In the genomic region with DNA sequence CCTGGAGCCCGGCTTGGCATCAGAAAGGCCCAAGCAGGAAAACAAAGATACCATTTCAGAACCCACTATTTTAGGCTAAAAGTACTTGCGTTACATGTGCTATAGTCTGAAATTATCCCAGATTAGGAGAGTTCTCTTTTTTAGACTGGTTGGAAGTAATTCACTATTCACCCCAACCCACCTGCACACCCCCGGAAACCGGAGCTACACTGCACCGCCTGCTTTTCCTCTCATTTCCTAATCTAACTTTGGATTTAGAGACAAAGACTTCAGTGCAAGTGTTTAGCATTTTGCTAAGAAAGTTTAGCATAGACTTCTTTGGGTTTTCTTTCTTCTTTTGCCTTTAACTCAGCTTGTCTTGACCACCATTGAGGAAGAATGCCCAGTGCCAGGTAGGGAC, we compare ENCODE assay signal across 21 cellular contexts.
DNase-seq lines count a peak whose midpoint lies in the region; ATAC-seq and TF ChIP-seq lines count a peak whose summit lies in the region.
"Had no signal": no experiment of that assay in that cellular context is flagged by ENCODE, and none has a peak within 500 bp of the region (broad histone marks: within the 10 kb centered on the region; RNA-seq: fewer than 3 reads in every experiment).

No MANE protein-coding gene starts in this region.

- POLR2A ChIA-PET in activated CD4-positive, alpha-beta T cell treated with anti-CD3 and anti-CD28 coated beads for 36 hours (lab: Charles Lee), result no interaction called here

- H3K4me3 Mint-ChIP-seq in activated CD4-positive, alpha-beta T cell treated with anti-CD3 and anti-CD28 coated beads for 36 hours, result no peak overlapping the region
- no peak overlapping the region for H3K4me3 Mint-ChIP-seq in activated naive CD8-positive, alpha-beta T cell
- no peak overlapping the region for H3K4me3 Mint-ChIP-seq in activated naive CD8-positive, alpha-beta T cell treated with anti-CD3 and anti-CD28 coated beads, Interleukin-2, amount 50 U/mL, for 24 hours
- no peak overlapping the region for H3K4me3 Mint-ChIP-seq in dendritic cell treated with granulocyte-macrophage colony-stimulating factor and Interleukin-4, amounts not matched to agents 40 ng/mL and 50 ng/mL, for 4 days
- H3K4me3 Mint-ChIP-seq in stimulated activated naive CD8-positive, alpha-beta T cell treated with anti-CD3 and anti-CD28 coated beads, Interleukin-15, amount 100 ng/mL, for 72 hours, result no peak overlapping the region
- H3K4me3 Mint-ChIP-seq: CD8-positive, alpha-beta memory T cell had no signal

- no peak for DNase-seq in activated CD4-positive, alpha-beta T cell treated with anti-CD3 and anti-CD28 coated beads for 36 hours
- DNase-seq in activated CD4-positive, alpha-beta T cell treated with anti-CD3 and anti-CD28 coated beads for 1 hour, result no peak
- no peak for DNase-seq in activated naive CD8-positive, alpha-beta T cell treated with anti-CD3 and anti-CD28 coated beads, Interleukin-2, amount 50 U/mL, for 24 hours
- no peak for DNase-seq in stimulated activated naive CD8-positive, alpha-beta T cell treated with anti-CD3 and anti-CD28 coated beads, Interleukin-15, amount 100 ng/mL, for 72 hours
- DNase-seq in esophagus squamous epithelium (lab: John Stamatoyannopoulos, UW), result no peak
- no peak for DNase-seq in NK-92 treated with Interleukin-12 subunit alpha and Interleukin-12 subunit beta, amount 100 ng/mL, for 24 hours (lab: John Stamatoyannopoulos, UW)
- DNase-seq: BE2C; CD8-positive, alpha-beta memory T cell; DMS79 treated with DMSO at 0.1 percent for 48 hours; IMR-90; Karpas-422; MG63; NCI-H1092; NCI-H146; NCI-H2081 treated with DMSO at 0.1 percent for 48 hours; NCI-H2227 treated with DMSO at 0.1 percent for 48 hours; NCI-H524 had no signal

- H3K36me3 ChIP-seq in esophagus squamous epithelium, result peaks cover 16 to 99% (median 21%) of the 10 kb centered on the region in 3 donors
- H3K36me3 ChIP-seq: BE2C, MG63 had no signal

- peaks cover 77% of the 10 kb centered on the region for H3K36me3 Mint-ChIP-seq in activated CD4-positive, alpha-beta T cell treated with anti-CD3 and anti-CD28 coated beads for 36 hours (ENCODE audit: low read depth)
- peaks cover 12% of the 10 kb centered on the region for H3K36me3 Mint-ChIP-seq in activated naive CD8-positive, alpha-beta T cell
- H3K36me3 Mint-ChIP-seq in activated naive CD8-positive, alpha-beta T cell treated with anti-CD3 and anti-CD28 coated beads, Interleukin-2, amount 50 U/mL, for 24 hours (ENCODE audit: low read depth), result peaks cover 81% of the 10 kb centered on the region
- H3K36me3 Mint-ChIP-seq in dendritic cell treated with granulocyte-macrophage colony-stimulating factor and Interleukin-4, amounts not matched to agents 40 ng/mL and 50 ng/mL, for 4 days (ENCODE audit: low read depth), result peaks cover 79% of the 10 kb centered on the region

- H3K27me3 ChIP-seq in esophagus squamous epithelium, result no peaks in the 10 kb centered on the region
- H3K27me3 ChIP-seq: BE2C, MG63 had no signal

- no peak for ATAC-seq in activated CD4-positive, alpha-beta T cell treated with anti-CD3 and anti-CD28 coated beads for 36 hours
- ATAC-seq in activated naive CD8-positive, alpha-beta T cell treated with anti-CD3 and anti-CD28 coated beads, Interleukin-2, amount 50 U/mL, for 24 hours, result no peak
- ATAC-seq in stimulated activated naive CD8-positive, alpha-beta T cell treated with anti-CD3 and anti-CD28 coated beads, Interleukin-15, amount 100 ng/mL, for 72 hours, result no peak

- intact Hi-C loops in activated CD4-positive, alpha-beta T cell treated with anti-CD3 and anti-CD28 coated beads for 36 hours (cut with DNase I, micrococcal nuclease), result no loop called here
- intact Hi-C loops in dendritic cell treated with granulocyte-macrophage colony-stimulating factor and Interleukin-4, amounts not matched to agents 40 ng/mL and 50 ng/mL, for 4 days (cut with micrococcal nuclease), result no loop called here
- intact Hi-C loops in esophagus squamous epithelium (cut with DNase I), result no loop called here

- no peaks in the 10 kb centered on the region for H3K27me3 Mint-ChIP-seq in activated CD4-positive, alpha-beta T cell treated with anti-CD3 and anti-CD28 coated beads for 36 hours
- H3K27me3 Mint-ChIP-seq in activated naive CD8-positive, alpha-beta T cell, result no peaks in the 10 kb centered on the region
- no peaks in the 10 kb centered on the region for H3K27me3 Mint-ChIP-seq in activated naive CD8-positive, alpha-beta T cell treated with anti-CD3 and anti-CD28 coated beads, Interleukin-2, amount 50 U/mL, for 24 hours
- H3K27me3 Mint-ChIP-seq in dendritic cell treated with granulocyte-macrophage colony-stimulating factor and Interleukin-4, amounts not matched to agents 40 ng/mL and 50 ng/mL, for 4 days, result no peaks in the 10 kb centered on the region
- H3K27me3 Mint-ChIP-seq in stimulated activated naive CD8-positive, alpha-beta T cell treated with anti-CD3 and anti-CD28 coated beads, Interleukin-15, amount 100 ng/mL, for 72 hours, result no peaks in the 10 kb centered on the region

- CTCF ChIA-PET in activated CD4-positive, alpha-beta T cell treated with anti-CD3 and anti-CD28 coated beads for 36 hours (lab: Charles Lee), result no interaction called here

- 94 to 95% methylated on average over 4 to 5 of the region's 5 CpGs for WGBS in esophagus squamous epithelium, 2 donors

- no peak overlapping the region for H3K27ac ChIP-seq in esophagus squamous epithelium
- H3K27ac ChIP-seq: 22Rv1 had no signal

- H3K4me1 Mint-ChIP-seq in activated CD4-positive, alpha-beta T cell treated with anti-CD3 and anti-CD28 coated beads for 36 hours, result peaks cover 5% of the 10 kb centered on the region
- H3K4me1 Mint-ChIP-seq in activated naive CD8-positive, alpha-beta T cell (ENCODE audit: low read depth), result peaks cover 13% of the 10 kb centered on the region
- H3K4me1 Mint-ChIP-seq in activated naive CD8-positive, alpha-beta T cell treated with anti-CD3 and anti-CD28 coated beads, Interleukin-2, amount 50 U/mL, for 24 hours, result peaks cover 24% of the 10 kb centered on the region
- H3K4me1 Mint-ChIP-seq in dendritic cell treated with granulocyte-macrophage colony-stimulating factor and Interleukin-4, amounts not matched to agents 40 ng/mL and 50 ng/mL, for 4 days (ENCODE audit: low read depth), result peaks cover 57% of the 10 kb centered on the region
- H3K4me1 Mint-ChIP-seq in stimulated activated naive CD8-positive, alpha-beta T cell treated with anti-CD3 and anti-CD28 coated beads, Interleukin-15, amount 100 ng/mL, for 72 hours, result peaks cover 29% of the 10 kb centered on the region

- TF ChIP-seq CTCF in esophagus squamous epithelium (IDR thresholded peaks at IDR 0.05), result no peak

- no peaks in the 10 kb centered on the region for H3K9me3 ChIP-seq in esophagus squamous epithelium
- H3K9me3 ChIP-seq: BE2C, HAP-1, MG63 had no signal

- H3K4me1 ChIP-seq in esophagus squamous epithelium, result no peaks in the 10 kb centered on the region
- H3K4me1 ChIP-seq: BE2C, HAP-1 had no signal

- no peak for TF ChIP-seq POLR2A in esophagus squamous epithelium (IDR thresholded peaks at IDR 0.05)

- no peak overlapping the region for H3K4me3 ChIP-seq in esophagus squamous epithelium
- H3K4me3 ChIP-seq: HAP-1, MG63 had no signal

- H3K27ac Mint-ChIP-seq in activated CD4-positive, alpha-beta T cell treated with anti-CD3 and anti-CD28 coated beads for 36 hours, result peak overlapping the region; percentile 52
- H3K27ac Mint-ChIP-seq in activated naive CD8-positive, alpha-beta T cell, result peak overlapping the region; percentile 54
- no peak overlapping the region for H3K27ac Mint-ChIP-seq in activated naive CD8-positive, alpha-beta T cell treated with anti-CD3 and anti-CD28 coated beads, Interleukin-2, amount 50 U/mL, for 24 hours
- H3K27ac Mint-ChIP-seq in dendritic cell treated with granulocyte-macrophage colony-stimulating factor and Interleukin-4, amounts not matched to agents 40 ng/mL and 50 ng/mL, for 4 days, result peak overlapping the region; percentile 36
- peak overlapping the region; percentile 48 to 69 for H3K27ac Mint-ChIP-seq in stimulated activated naive CD8-positive, alpha-beta T cell treated with anti-CD3 and anti-CD28 coated beads, Interleukin-15, amount 100 ng/mL, for 72 hours

- no peaks in the 10 kb centered on the region for H3K9me3 Mint-ChIP-seq in activated CD4-positive, alpha-beta T cell treated with anti-CD3 and anti-CD28 coated beads for 36 hours (ENCODE audit: low read depth)
- H3K9me3 Mint-ChIP-seq in activated naive CD8-positive, alpha-beta T cell (ENCODE audit: low read depth), result no peaks in the 10 kb centered on the region
- H3K9me3 Mint-ChIP-seq in activated naive CD8-positive, alpha-beta T cell treated with anti-CD3 and anti-CD28 coated beads, Interleukin-2, amount 50 U/mL, for 24 hours, result no peaks in the 10 kb centered on the region
- no peaks in the 10 kb centered on the region for H3K9me3 Mint-ChIP-seq in dendritic cell treated with granulocyte-macrophage colony-stimulating factor and Interleukin-4, amounts not matched to agents 40 ng/mL and 50 ng/mL, for 4 days
- H3K9me3 Mint-ChIP-seq in stimulated activated naive CD8-positive, alpha-beta T cell treated with anti-CD3 and anti-CD28 coated beads, Interleukin-15, amount 100 ng/mL, for 72 hours, result no peaks in the 10 kb centered on the region
- H3K9me3 Mint-ChIP-seq: CD8-positive, alpha-beta memory T cell had no signal
